ENCODE assay signal across 17 cellular contexts in the genomic region with DNA sequence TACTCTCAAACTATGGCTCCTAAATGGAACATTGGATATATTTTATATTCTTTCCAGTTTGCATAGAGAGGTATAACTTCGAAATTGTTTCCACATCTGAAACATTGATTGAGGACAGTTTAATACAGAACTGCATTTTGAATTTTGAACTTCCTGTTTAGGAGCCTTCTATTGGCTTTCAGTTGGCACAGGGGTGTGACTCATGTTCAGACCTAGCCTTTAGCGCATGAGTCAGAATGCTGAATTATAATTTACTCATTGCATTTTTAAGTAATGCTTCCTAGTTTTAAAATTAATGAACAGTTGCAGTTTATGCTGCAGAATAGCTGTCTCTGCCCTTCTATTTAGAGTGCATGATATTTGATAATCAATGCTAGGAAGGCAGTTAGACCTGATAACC.
"Had no signal": no experiment of that assay in that cellular context is flagged by ENCODE, and none has a peak within 500 bp of the region (broad histone marks: within the 10 kb centered on the region; RNA-seq: fewer than 3 reads in every experiment).

No MANE protein-coding gene starts in this region.

- H3K4me1 ChIP-seq: adrenal gland, left ventricle myocardium inferior, prostate gland, right lobe of liver, spleen, tibial nerve had no signal

- H3K27me3 ChIP-seq: adrenal gland, right lobe of liver, spleen, tibial nerve had no signal

- H3K27ac ChIP-seq: adrenal gland, left ventricle myocardium inferior, prostate gland, right lobe of liver, spleen, tibial nerve had no signal

- H3K4me3 ChIP-seq: adrenal gland, left ventricle myocardium inferior, prostate gland, right lobe of liver, spleen, tibial nerve had no signal

- DNase-seq: activated naive CD4-positive, alpha-beta T cell treated with anti-CD3 and anti-CD28 coated beads, Interleukin-2, amount 50 U/mL, for 16 hours; adrenal gland; cerebellar nuclear complex; dermis blood vessel endothelial cell; endodermal cell; foreskin melanocyte; head of caudate nucleus; left ventricle myocardium inferior; nephron progenitor cell; right lobe of liver; spleen; stimulated activated CD4-positive, alpha-beta T cell treated with anti-CD3 and anti-CD28 coated beads, Interleukin-1b, Interleukin-23, amount 100 ng/mL, for 48 hours had no signal

- ATAC-seq: activated CD4-positive, CD25-positive, alpha-beta regulatory T cell treated with anti-CD3 and anti-CD28 coated beads, Interleukin-2, amount 50 U/mL, for 24 hours; right lobe of liver; stimulated activated memory B cell treated with anti-CD40 and anti-IgM and Interleukin-4, amounts not matched to agents 10 μg/mL and 1 μg/mL and 100 μg/mL, for 72 hours had no signal

- FAIRE-seq: islet of Langerhans had no signal

- H3K9me3 ChIP-seq: adrenal gland, prostate gland, right lobe of liver, tibial nerve had no signal

- H3K36me3 ChIP-seq: adrenal gland, left ventricle myocardium inferior, prostate gland, right lobe of liver, spleen, tibial nerve had no signal
